In genomic region chr12:5865397-5865796, GRCh38 we compare ENCODE assay signal across 17 cellular contexts.
A peak's percentile ranks its signal among the peaks of the same experiment; 100 is the strongest.
DNase-seq lines count a peak whose midpoint lies in the region; ATAC-seq, FAIRE-seq and TF ChIP-seq lines count a peak whose summit lies in the region.
"Had no signal": no experiment of that assay in that cellular context is flagged by ENCODE, and none has a peak within 500 bp of the region (broad histone marks: within the 10 kb centered on the region; RNA-seq: fewer than 3 reads in every experiment).

No MANE protein-coding gene starts in this region.

- no peak overlapping the region; a peak in 1 of 4 replicates for H3K4me2 ChIP-seq in H1 (ENCODE audit: insufficient read depth in 1 of 2, low read depth in 2 of 2, low read length in 2 of 2)

- no peaks in the 10 kb centered on the region for H4K20me1 ChIP-seq in H1 (replicated peaks in 1 of 2; ENCODE audit: control insufficient read depth in 1 of 2, insufficient read depth in 2 of 2, low read length in 2 of 2)

- WGBS in H1 (ENCODE audit: extremely low coverage in 1 of 2, insufficient coverage in 1 of 2, insufficient read length in 1 of 2, insufficient replicate concordance in 2 of 2, low coverage in 1 of 2, low lambda C conversion rate in 2 of 2, missing lambda C conversion rate in 1 of 2), 2 experiments: 96% methylated on average over 2 of the region's 2 CpGs; no CpG with 5 or more reads in 1 of the 2 experiments

- H2BK15ac ChIP-seq in H1 (ENCODE audit: low read length): peak overlapping the region; percentile 13; the same call in 1 of the 2 replicates

- TF ChIP-seq CTCF in HEK293 (tag by site-specific recombination; IDR thresholded peaks at IDR 0.05) (no peak), H1 (IDR thresholded peaks at IDR 0.05; ENCODE audit: control extremely low read depth in 1 of 3, insufficient read depth in 1 of 3, low read depth in 1 of 3, low read length in 3 of 3) (no peak), foreskin fibroblast (IDR thresholded peaks at IDR 0.05; ENCODE audit: low read depth, low read length) (no peak)

- ATAC-seq in HG02840 (IDR thresholded peaks at IDR 0.05; ENCODE audit: low FRiP score, unreplicated experiment): no peak

- no peak overlapping the region for H3K56ac ChIP-seq in H1 (replicated peaks; ENCODE audit: insufficient read length, low read depth, low read length)

- H3K23me2 ChIP-seq in H1 (ENCODE audit: low read depth, low read length): peaks cover 3% of the 10 kb centered on the region; the same call in 1 of the 2 replicates

- DNase-seq in GM12891 (ENCODE audit: insufficient read length, low spot score): no peak
- DNase-seq in H1 (ENCODE audit: low read depth in 1 of 2, low spot score in 2 of 2): no peak
- no peak for DNase-seq in foreskin fibroblast
- DNase-seq in T1000 (lab: John Stamatoyannopoulos, UW): no peak
- DNase-seq: C1 segment of cervical spinal cord; Calu3; CD4-positive, alpha-beta memory T cell; COR-L47; DMS153; DND-41; GOT3; H7; HCEC 1CT had no signal

- H2AFZ ChIP-seq in H1 (ENCODE audit: low read length): no peak overlapping the region

- H3K4ac ChIP-seq in H1 (replicated peaks; ENCODE audit: insufficient read length, low read depth, low read length): no peak overlapping the region

- no peak overlapping the region for H2BK120ac ChIP-seq in H1 (replicated peaks; ENCODE audit: low read depth, low read length)

- FAIRE-seq in GM12891 (lab: Jason Lieb, UNC) (peak; percentile 69), H1 (lab: Jason Lieb, UNC) (no peak)
- FAIRE-seq: G401.6, GM18507 had no signal

- H3K4me1 ChIP-seq in HEK293 (ENCODE audit: control insufficient read depth, insufficient read depth, low read length) (no peaks in the 10 kb centered on the region), H1 (replicated peaks in 1 of 4; ENCODE audit: control insufficient read depth in 3 of 4, insufficient read depth in 4 of 4, low read length in 3 of 4) (peaks cover 0 to 5% (median 0%) of the 10 kb centered on the region in 4 experiments; a peak in 4 of 7 replicates)

- H2BK5ac ChIP-seq in H1 (ENCODE audit: low read depth, low read length): no peak overlapping the region

- no peak overlapping the region for H4K8ac ChIP-seq in H1 (ENCODE audit: extremely low read depth, insufficient read depth, low read length)

- POLR2A ChIA-PET in HEK293 (lab: Yijun Ruan, JAX): no interaction called here
- POLR2A ChIA-PET in H1 (lab: Charles Lee; ENCODE audit: partially characterized antibody): no interaction called here

- H3K9me3 ChIP-seq in HEK293 (ENCODE audit: control insufficient read depth, insufficient read depth, low read depth, low read length) (no peaks in the 10 kb centered on the region), H1 (ENCODE audit: insufficient read depth in 2 of 2, low read depth in 1 of 2, low read length in 1 of 2) (no peaks in the 10 kb centered on the region)

- TF ChIP-seq EP300 in H1 (IDR thresholded peaks at IDR 0.05; ENCODE audit: borderline replicate concordance in 1 of 2, low read depth in 2 of 2, low read length in 2 of 2): no peak

- H3K79me2 ChIP-seq in H1 (ENCODE audit: control insufficient read depth in 1 of 2, insufficient read depth in 2 of 2, low read length in 2 of 2): no peaks in the 10 kb centered on the region; a peak in 1 of 4 replicates

- CTCF ChIA-PET in HEK293 (lab: Yijun Ruan, JAX) (interaction anchor here (1.3 kb wide), 1 partner anchor 120 kb away, joined by 3 read pairs; no protein-coding TSS in a partner anchor), H1 (lab: Charles Lee; ENCODE audit: partially characterized antibody) (no interaction called here)

- H3K14ac ChIP-seq in H1 (ENCODE audit: insufficient read length): no peak overlapping the region

- no peaks in the 10 kb centered on the region for H3K36me3 ChIP-seq in HEK293 (ENCODE audit: control insufficient read depth in 2 of 2, insufficient read depth in 1 of 2, low read length in 2 of 2)
- no peaks in the 10 kb centered on the region for H3K36me3 ChIP-seq in H1 (ENCODE audit: control insufficient read depth in 2 of 4, insufficient read depth in 4 of 4, low read length in 3 of 4)

- no peak for TF ChIP-seq RAD21 in H1 (IDR thresholded peaks at IDR 0.05 in 1 of 2, conservative IDR thresholded peaks at IDR 0.05 in 1 of 2; ENCODE audit: low read depth in 2 of 2, low read length in 2 of 2)

- no peaks in the 10 kb centered on the region for H3K79me1 ChIP-seq in H1 (ENCODE audit: low read depth, low read length)

- no peak overlapping the region for H3K9ac ChIP-seq in H1 (replicated peaks in 1 of 4; ENCODE audit: extremely low read depth in 1 of 4, low read depth in 3 of 4, low read length in 3 of 4)

- no peak overlapping the region for H4K5ac ChIP-seq in H1 (ENCODE audit: insufficient read length, low read depth, low read length)

- H3K27me3 ChIP-seq in H1 (replicated peaks in 1 of 4; ENCODE audit: control insufficient read depth in 3 of 4, extremely low read depth in 1 of 4, insufficient read depth in 3 of 4, low read length in 3 of 4): no peaks in the 10 kb centered on the region

- TF ChIP-seq POLR2A in GM12891 (IDR thresholded peaks at IDR 0.05; ENCODE audit: low read depth, low read length): no peak
- TF ChIP-seq POLR2A in H1 (IDR thresholded peaks at IDR 0.05; ENCODE audit: control extremely low read depth in 1 of 2, low read depth in 2 of 2, low read length in 2 of 2): no peak

- H2BK20ac ChIP-seq in H1 (ENCODE audit: low read length): no peak overlapping the region

- H3K4me3 ChIP-seq in HEK293 (ENCODE audit: low read depth, low read length) (no peak overlapping the region), H1 (ENCODE audit: extremely low read depth in 1 of 4, insufficient read depth in 2 of 4, low read depth in 3 of 4, low read length in 4 of 4) (no peak overlapping the region), foreskin fibroblast (ENCODE audit: low read depth in 1 of 2, low read length in 2 of 2) (no peak overlapping the region)

- H2AK5ac ChIP-seq in H1 (ENCODE audit: low read depth, low read length): peak overlapping the region; percentile 78; the same call in 1 of the 2 replicates

- H2BK12ac ChIP-seq in H1 (ENCODE audit: low read depth, low read length): peak overlapping the region; percentile 45

- H3K23ac ChIP-seq in H1 (ENCODE audit: insufficient read length): no peak overlapping the region

- H3K27ac ChIP-seq in HEK293 (ENCODE audit: extremely low read depth, low read depth, low read length): no peak overlapping the region
- no peak overlapping the region for H3K27ac ChIP-seq in H1 (ENCODE audit: low read depth, low read length)

- no peak overlapping the region for H3K18ac ChIP-seq in H1 (ENCODE audit: extremely low read depth, low read length)

- no peak overlapping the region for H4K91ac ChIP-seq in H1 (replicated peaks; ENCODE audit: insufficient read length, low read length)

TF ChIP-seq in GM12891, 5 proteins besides CTCF, POLR2A, EP300 and RAD21:
- TF ChIP-seq SPI1 (IDR thresholded peaks at IDR 0.05; ENCODE audit: low read depth, low read length) (no peak), POLR2AphosphoS5 (IDR thresholded peaks at IDR 0.05; ENCODE audit: low read depth, low read length) (no peak), PAX5 (IDR thresholded peaks at IDR 0.05; ENCODE audit: insufficient read depth, low read length, severe bottlenecking) (no peak), TAF1 (IDR thresholded peaks at IDR 0.05; ENCODE audit: low read depth, low read length) (no peak), POU2F2 (IDR thresholded peaks at IDR 0.05; ENCODE audit: low read depth, low read length) (no peak)

TF ChIP-seq in HEK293, 187 proteins besides CTCF, POLR2A, EP300 and RAD21 (continues in another document):
- TF ChIP-seq KLF10 (tag by site-specific recombination; IDR thresholded peaks at IDR 0.05): no peak
- peak; percentile 45; the same call in 1 of the 2 replicates for TF ChIP-seq ZNF366 (tag by site-specific recombination; conservative IDR thresholded peaks at IDR 0.05)
- no peak for TF ChIP-seq ZNF521 (tag by site-specific recombination; IDR thresholded peaks at IDR 0.05)
- no peak for TF ChIP-seq ZNF132 (tag by site-specific recombination; IDR thresholded peaks at IDR 0.05; ENCODE audit: borderline replicate concordance)
- TF ChIP-seq ZNF114 (tag by site-specific recombination; IDR thresholded peaks at IDR 0.05): no peak
- no peak for TF ChIP-seq HOXC10 (CRISPR knock-in tag; IDR thresholded peaks at IDR 0.05)
- TF ChIP-seq ZNF18 (tag by site-specific recombination; IDR thresholded peaks at IDR 0.05): peak; percentile 98

TF ChIP-seq in H1, 55 proteins besides CTCF, POLR2A, EP300 and RAD21:
- TF ChIP-seq RNF2 (IDR thresholded peaks at IDR 0.05; ENCODE audit: borderline replicate concordance, low read depth, low read length, missing control alignments, poor library complexity, severe bottlenecking): no peak
- TF ChIP-seq POLR2AphosphoS5 (IDR thresholded peaks at IDR 0.05; ENCODE audit: low read depth, low read length): no peak
